2 cellular contexts compared by ENCODE assay signal in the genomic region with DNA sequence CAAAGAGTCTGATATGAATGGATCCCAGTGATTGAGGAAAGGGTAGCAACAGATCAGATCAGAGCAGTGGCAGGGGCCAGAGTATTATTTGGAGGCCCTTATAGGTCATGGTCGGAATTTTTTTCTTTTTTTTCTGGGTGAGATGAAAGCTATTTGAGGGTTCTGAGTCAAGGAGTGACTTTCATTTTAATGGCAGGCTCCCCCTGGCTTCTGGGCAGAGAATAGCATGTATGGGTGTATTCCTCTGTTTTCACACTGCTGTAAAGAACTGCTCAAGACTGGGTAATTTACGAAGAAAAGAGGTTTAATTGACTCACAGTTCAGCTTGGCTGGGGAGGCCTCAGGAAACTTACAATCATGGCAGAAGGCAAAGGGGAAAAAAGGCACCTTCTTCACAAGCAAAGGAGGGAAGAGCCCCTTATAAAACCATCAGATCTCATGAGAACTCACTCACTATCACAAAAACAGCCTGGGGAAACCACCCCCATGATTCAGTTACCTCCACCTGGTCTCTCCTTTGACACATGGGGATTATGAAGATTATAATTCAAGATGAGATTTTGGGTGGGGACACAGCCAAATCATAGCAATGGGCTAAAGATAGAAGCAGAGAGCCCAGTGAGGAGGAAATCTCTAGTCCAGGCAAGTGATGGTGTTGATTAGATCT.
TF ChIP-seq lines count a peak whose summit lies in the region.

No MANE protein-coding gene starts in this region.

TF ChIP-seq in WTC11, 78 proteins besides CTCF, POLR2A, EP300 and RAD21:
- TF ChIP-seq KAT7 (CRISPR knock-in tag; IDR thresholded peaks at IDR 0.05; ENCODE audit: borderline replicate concordance) (no peak), ZNF263 (CRISPR knock-in tag; IDR thresholded peaks at IDR 0.05; ENCODE audit: low read depth) (no peak), GTF2I (CRISPR knock-in tag; conservative IDR thresholded peaks at IDR 0.05) (no peak), ZNF232 (CRISPR knock-in tag; IDR thresholded peaks at IDR 0.05) (no peak), HMGA2 (CRISPR knock-in tag; IDR thresholded peaks at IDR 0.05) (no peak), MXD4 (CRISPR knock-in tag; IDR thresholded peaks at IDR 0.05; ENCODE audit: borderline replicate concordance) (no peak), ZNF219 (CRISPR knock-in tag; IDR thresholded peaks at IDR 0.05; ENCODE audit: borderline replicate concordance) (no peak), IRF2 (CRISPR knock-in tag; IDR thresholded peaks at IDR 0.05; ENCODE audit: borderline replicate concordance, low read depth) (no peak), ZNF512 (CRISPR knock-in tag; IDR thresholded peaks at IDR 0.05; ENCODE audit: borderline replicate concordance) (no peak)
- TF ChIP-seq, protein P1, sequence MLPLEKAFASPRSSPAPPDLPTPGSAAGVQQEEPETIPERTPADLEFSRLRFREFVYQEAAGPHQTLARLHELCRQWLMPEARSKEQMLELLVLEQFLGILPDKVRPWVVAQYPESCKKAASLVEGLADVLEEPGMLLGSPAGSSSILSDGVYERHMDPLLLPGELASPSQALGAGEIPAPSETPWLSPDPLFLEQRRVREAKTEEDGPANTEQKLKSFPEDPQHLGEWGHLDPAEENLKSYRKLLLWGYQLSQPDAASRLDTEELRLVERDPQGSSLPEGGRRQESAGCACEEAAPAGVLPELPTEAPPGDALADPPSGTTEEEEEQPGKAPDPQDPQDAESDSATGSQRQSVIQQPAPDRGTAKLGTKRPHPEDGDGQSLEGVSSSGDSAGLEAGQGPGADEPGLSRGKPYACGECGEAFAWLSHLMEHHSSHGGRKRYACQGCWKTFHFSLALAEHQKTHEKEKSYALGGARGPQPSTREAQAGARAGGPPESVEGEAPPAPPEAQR (CRISPR knock-in tag; IDR thresholded peaks at IDR 0.05): no peak
- TF ChIP-seq, protein P2, sequence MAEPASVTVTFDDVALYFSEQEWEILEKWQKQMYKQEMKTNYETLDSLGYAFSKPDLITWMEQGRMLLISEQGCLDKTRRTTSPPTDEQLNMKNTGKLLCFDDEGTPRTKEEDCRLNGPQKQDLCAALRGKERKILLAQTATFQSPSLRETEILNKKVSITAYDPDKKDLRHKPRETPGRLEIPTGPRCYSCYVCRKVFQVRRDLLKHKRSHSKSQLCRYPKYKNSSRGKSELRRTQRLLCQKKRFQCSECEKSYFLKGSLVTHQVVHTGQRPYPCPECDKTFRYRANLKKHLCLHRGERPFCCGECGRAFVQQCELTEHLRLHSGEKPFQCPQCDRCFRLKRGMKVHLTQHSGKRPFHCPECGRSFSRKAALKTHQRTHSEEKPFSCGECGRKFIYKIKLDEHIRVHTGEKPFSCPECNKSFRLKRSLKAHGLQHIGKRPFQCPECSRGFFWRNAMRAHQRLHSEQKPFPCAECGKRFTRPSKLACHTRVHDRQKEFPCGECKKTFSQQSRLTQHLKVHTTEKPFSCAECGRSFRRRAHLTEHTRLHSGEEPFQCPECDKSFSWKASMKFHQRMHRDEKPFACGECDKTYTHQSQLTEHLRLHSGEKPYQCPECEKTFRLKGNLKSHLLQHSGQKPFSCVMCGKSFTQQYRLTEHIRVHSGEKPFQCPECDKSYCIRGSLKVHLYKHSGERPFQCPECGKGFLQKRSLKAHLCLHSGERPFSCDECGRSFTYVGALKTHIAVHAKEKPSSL (CRISPR knock-in tag; conservative IDR thresholded peaks at IDR 0.05): no peak

TF ChIP-seq in endothelial cell of umbilical vein, 7 proteins besides CTCF, POLR2A, EP300 and RAD21:
- TF ChIP-seq GATA2 (IDR thresholded peaks at IDR 0.05; ENCODE audit: insufficient read depth, insufficient read length, low read depth, low read length) (no peak), MYC (IDR thresholded peaks at IDR 0.05; ENCODE audit: low read depth, low read length) (no peak), POLR2AphosphoS5 (IDR thresholded peaks at IDR 0.05; ENCODE audit: insufficient read depth, low read depth, low read length) (no peak), MAX (IDR thresholded peaks at IDR 0.05; ENCODE audit: insufficient read depth, insufficient read length) (no peak), FOS (IDR thresholded peaks at IDR 0.05; ENCODE audit: borderline replicate concordance, insufficient read depth, low read length) (no peak), JUN (IDR thresholded peaks at IDR 0.05; ENCODE audit: borderline replicate concordance, insufficient read depth, insufficient read length, low read depth) (no peak), EZH2 (IDR thresholded peaks at IDR 0.05; ENCODE audit: borderline replicate concordance, low read depth, low read length, severe bottlenecking) (no peak)
